ENCODE assay signal across 22 cellular contexts in the genomic region with DNA sequence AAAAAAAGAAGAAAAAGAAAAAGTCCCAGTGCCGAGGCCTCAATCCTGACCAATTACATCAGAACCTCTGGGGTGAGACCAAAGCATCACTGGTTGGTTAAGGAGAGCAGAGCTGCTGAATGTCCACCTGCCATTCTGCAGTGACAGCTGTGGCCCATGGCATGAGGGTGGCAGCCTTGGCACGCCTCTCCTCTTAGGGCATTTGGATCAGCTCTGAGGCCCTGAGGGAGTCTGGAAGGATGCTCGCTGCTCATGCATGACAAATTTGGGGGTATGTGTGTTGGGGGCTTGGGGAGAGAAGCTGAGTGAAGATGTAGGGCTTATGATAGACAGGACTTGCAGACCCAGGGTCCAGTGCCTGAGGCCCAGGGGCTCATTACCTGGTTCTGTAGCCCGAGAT. TPM values are rescaled to one million over a fixed set of nuclear protein-coding genes. Genes with fewer than 3 reads are reported as not detected.
DNase-seq lines count a peak whose midpoint lies in the region; ATAC-seq, FAIRE-seq and TF ChIP-seq lines count a peak whose summit lies in the region.
"Had no signal": no experiment of that assay in that cellular context is flagged by ENCODE, and none has a peak within 500 bp of the region (broad histone marks: within the 10 kb centered on the region; RNA-seq: fewer than 3 reads in every experiment).

No MANE protein-coding gene starts in this region.

- H3K4me1 ChIP-seq in left ventricle myocardium inferior (peaks cover 20% of the 10 kb centered on the region), BLaER1 (peaks cover 7% of the 10 kb centered on the region), K562 (replicated peaks in 1 of 2; ENCODE audit: control insufficient read depth in 2 of 2, insufficient read depth in 2 of 2, low read length in 2 of 2) (no peaks in the 10 kb centered on the region)
- H3K4me1 ChIP-seq: BE2C, Caco-2 had no signal

- POLR2A ChIA-PET in K562 (lab: Yijun Ruan, JAX): interaction anchor here (0.8 kb wide), 1 partner anchor 23 kb away, joined by 3 read pairs; no protein-coding TSS in a partner anchor

- TF ChIP-seq POLR2A in K562 (conservative IDR thresholded peaks at IDR 0.05): no peak

- no peaks in the 10 kb centered on the region for H4K20me1 ChIP-seq in BLaER1
- no peaks in the 10 kb centered on the region for H4K20me1 ChIP-seq in K562 (replicated peaks; ENCODE audit: control insufficient read depth, insufficient read depth, low read length)

- TF ChIP-seq RAD21 in K562 (CRISPR knock-in tag; conservative IDR thresholded peaks at IDR 0.05 in 1 of 2, IDR thresholded peaks at IDR 0.05 in 1 of 2): no peak

- H3K4me2 ChIP-seq in BLaER1 (peak overlapping the region; percentile 37; the same call in 1 of the 2 replicates), K562 (ENCODE audit: insufficient read depth, low read length) (no peak overlapping the region)

- CTCF ChIA-PET in K562 (lab: Yijun Ruan, JAX; ENCODE audit: low intra/inter-chr PET ratio): no interaction called here

- no peak overlapping the region for H2AFZ ChIP-seq in K562 (ENCODE audit: low read depth, low read length)

- H3K4me3 Mint-ChIP-seq in osteocyte (ENCODE audit: unreplicated experiment) (no peak overlapping the region), immature natural killer cell (no peak overlapping the region)
- no peak overlapping the region for H3K4me3 Mint-ChIP-seq in activated CD4-positive, alpha-beta T cell treated with anti-CD3 and anti-CD28 coated beads, Interleukin-2, amount 10 ng/mL, durations not matched to agents 24 days and 14 days
- H3K4me3 Mint-ChIP-seq: CD4-positive, alpha-beta T cell; H9 had no signal

- H3K9me1 ChIP-seq in K562 (ENCODE audit: control insufficient read depth, insufficient read depth, low read length): no peaks in the 10 kb centered on the region

- H3K36me3 Mint-ChIP-seq in osteocyte (ENCODE audit: unreplicated experiment) (no peaks in the 10 kb centered on the region), immature natural killer cell (peaks cover 0 to 5% (median 0%) of the 10 kb centered on the region in 3 donors)
- no peaks in the 10 kb centered on the region for H3K36me3 Mint-ChIP-seq in activated CD4-positive, alpha-beta T cell treated with anti-CD3 and anti-CD28 coated beads, Interleukin-2, amount 10 ng/mL, durations not matched to agents 24 days and 14 days (ENCODE audit: low read depth)

- H3K9ac ChIP-seq in BLaER1: no peak overlapping the region
- no peak overlapping the region for H3K9ac ChIP-seq in K562 (ENCODE audit: insufficient read depth in 1 of 2, low read depth in 2 of 2, low read length in 2 of 2)

- TF ChIP-seq CTCF in left ventricle myocardium inferior (IDR thresholded peaks at IDR 0.05; ENCODE audit: borderline replicate concordance) (no peak), K562 (IDR thresholded peaks at IDR 0.05 in 2 of 3, conservative IDR thresholded peaks at IDR 0.05 in 1 of 3; ENCODE audit: insufficient read depth in 2 of 3, low read depth in 1 of 3, low read length in 3 of 3) (no peak), osteocyte (IDR thresholded peaks at IDR 0.05) (no peak)

- H3K36me3 ChIP-seq in left ventricle myocardium inferior: peaks cover 71% of the 10 kb centered on the region
- H3K36me3 ChIP-seq in BLaER1: no peaks in the 10 kb centered on the region
- H3K36me3 ChIP-seq in K562 (ENCODE audit: control insufficient read depth, insufficient read depth, low read length): no peaks in the 10 kb centered on the region; the same call in 2 of the 3 replicates
- H3K36me3 ChIP-seq: BE2C had no signal

- no TSS peak for BruUV-seq in K562 (replicated peaks; lab: Mats Ljungman, UMichigan)

- H3K27me3 Mint-ChIP-seq in osteocyte (ENCODE audit: unreplicated experiment) (no peaks in the 10 kb centered on the region), immature natural killer cell (ENCODE audit: low read depth in 3 of 3) (peaks cover 1 to 10% (median 7%) of the 10 kb centered on the region in 3 donors)
- H3K27me3 Mint-ChIP-seq in activated CD4-positive, alpha-beta T cell treated with anti-CD3 and anti-CD28 coated beads, Interleukin-2, amount 10 ng/mL, durations not matched to agents 24 days and 14 days: peaks cover 4% of the 10 kb centered on the region
- H3K27me3 Mint-ChIP-seq: CD4-positive, alpha-beta T cell had no signal

- peak; percentile 11 for FAIRE-seq in K562 (lab: Jason Lieb, UNC)
- FAIRE-seq: A204.1, GM12878, GM19239, H1 had no signal

- TF ChIP-seq EP300 in K562 (IDR thresholded peaks at IDR 0.05; ENCODE audit: low read length): no peak

- no peaks in the 10 kb centered on the region for H3K27me3 ChIP-seq in left ventricle myocardium inferior (ENCODE audit: low read depth)
- no peaks in the 10 kb centered on the region for H3K27me3 ChIP-seq in BLaER1
- no peaks in the 10 kb centered on the region for H3K27me3 ChIP-seq in K562 (ENCODE audit: control insufficient read depth in 2 of 2, insufficient read depth in 2 of 2, low read length in 2 of 2)
- H3K27me3 ChIP-seq: BE2C had no signal

- ATAC-seq in Right ventricle myocardium superior (ENCODE audit: poor library complexity) (peak; percentile 42), K562 (no peak), HG03280 (IDR thresholded peaks at IDR 0.05; ENCODE audit: unreplicated experiment) (no peak)
- ATAC-seq: GM12878 had no signal

- H3K9me3 ChIP-seq in left ventricle myocardium inferior (replicated peaks) (no peaks in the 10 kb centered on the region), BLaER1 (peaks cover 6% of the 10 kb centered on the region; the same call in 1 of the 2 replicates), K562 (replicated peaks; ENCODE audit: control insufficient read depth, insufficient read depth, low read depth, low read length) (peaks cover 2% of the 10 kb centered on the region; the same call in 1 of the 2 replicates)
- H3K9me3 ChIP-seq: BE2C, Caco-2 had no signal

- H3K27ac Mint-ChIP-seq in osteocyte (ENCODE audit: unreplicated experiment) (no peak overlapping the region), immature natural killer cell (no peak overlapping the region)
- H3K27ac Mint-ChIP-seq in activated CD4-positive, alpha-beta T cell treated with anti-CD3 and anti-CD28 coated beads, Interleukin-2, amount 10 ng/mL, durations not matched to agents 24 days and 14 days: no peak overlapping the region
- H3K27ac Mint-ChIP-seq: CD4-positive, alpha-beta T cell; H9 had no signal

- 29% methylated on average over 1 of the region's 4 CpGs for WGBS in K562 (ENCODE audit: insufficient coverage, low coverage, missing lambda C conversion rate)

- no peaks in the 10 kb centered on the region for H3K4me1 Mint-ChIP-seq in osteocyte (ENCODE audit: unreplicated experiment)
- H3K4me1 Mint-ChIP-seq in immature natural killer cell: no peaks in the 10 kb centered on the region
- no peaks in the 10 kb centered on the region for H3K4me1 Mint-ChIP-seq in activated CD4-positive, alpha-beta T cell treated with anti-CD3 and anti-CD28 coated beads, Interleukin-2, amount 10 ng/mL, durations not matched to agents 24 days and 14 days

- in situ Hi-C loops in K562 (cut with MboI): no loop called here

- DNase-seq in Right ventricle myocardium superior (no peak), left ventricle myocardium inferior (no peak), K562 (ENCODE audit: extremely low read depth in 1 of 4, low spot score in 3 of 4) (no peak), osteocyte (ENCODE audit: extremely low spot score, unreplicated experiment) (peak; percentile 65), immature natural killer cell (no peak)
- no peak for DNase-seq in activated CD4-positive, alpha-beta T cell treated with anti-CD3 and anti-CD28 coated beads, Interleukin-2, amount 10 ng/mL, durations not matched to agents 24 days and 14 days
- DNase-seq: ACHN; BE2C; Caco-2; CD4-positive, alpha-beta T cell; DMS53; DND-41; EL; H9 had no signal

- no peak overlapping the region for H3K27ac ChIP-seq in left ventricle myocardium inferior (replicated peaks)
- no peak overlapping the region for H3K27ac ChIP-seq in BLaER1
- H3K27ac ChIP-seq in K562 (ENCODE audit: extremely low read depth, low read depth, low read length): no peak overlapping the region
- H3K27ac ChIP-seq: C4-2B, HL-60 had no signal

- peaks cover 4% of the 10 kb centered on the region for H3K9me3 Mint-ChIP-seq in osteocyte (ENCODE audit: unreplicated experiment)
- H3K9me3 Mint-ChIP-seq in immature natural killer cell: peaks cover 0 to 8% (median 2%) of the 10 kb centered on the region in 6 donors
- peaks cover 10% of the 10 kb centered on the region for H3K9me3 Mint-ChIP-seq in activated CD4-positive, alpha-beta T cell treated with anti-CD3 and anti-CD28 coated beads, Interleukin-2, amount 10 ng/mL, durations not matched to agents 24 days and 14 days

- no peaks in the 10 kb centered on the region for H3K79me2 ChIP-seq in K562 (ENCODE audit: control insufficient read depth, insufficient read depth, low read length)

- intact Hi-C loops in Right ventricle myocardium superior (cut with DNase I): no loop called here
- intact Hi-C loops in left ventricle myocardium inferior (cut with micrococcal nuclease): no loop called here
- intact Hi-C loops in K562 (cut with micrococcal nuclease): no loop called here
- intact Hi-C loops in activated CD4-positive, alpha-beta T cell treated with anti-CD3 and anti-CD28 coated beads, Interleukin-2, amount 10 ng/mL, durations not matched to agents 24 days and 14 days (cut with micrococcal nuclease): no loop called here

- H3K4me3 ChIP-seq in left ventricle myocardium inferior (no peak overlapping the region), BLaER1 (no peak overlapping the region), K562 (no peak overlapping the region)
- H3K4me3 ChIP-seq: GM12878 had no signal

RNA-seq across cellular contexts. Expression of a gene that starts 26.3 kb away (rescaled TPM):
- 304 TPM for total RNA-seq in Right ventricle myocardium superior
- total RNA-seq in left ventricle myocardium inferior: 256 TPM
- 14.1 and 14.2 TPM in 2 replicates for total RNA-seq in K562 (2011; cell fraction: chromatin; rRNA removed; ENCODE audit: low replicate concordance)
- 6.8 and 7.9 TPM in 2 replicates for total RNA-seq in K562 (2011; cell fraction: nucleolus; rRNA removed)
- total RNA-seq in K562 (2011; cell fraction: nucleoplasm; rRNA removed): 12.1 and 14.7 TPM in 2 replicates
- 8.8 and 9.8 TPM in 2 replicates for total RNA-seq in K562 (2014; rRNA removed)
- total RNA-seq in K562 (2014; rRNA removed; fragmentation: Illumina TruSeq; extraction: Trizol): 6.7 and 7.6 TPM in 2 replicates
- 6.6 and 6.7 TPM in 2 replicates for total RNA-seq in K562 (2015; rRNA removed; fragmentation: Illumina TruSeq; extraction: Trizol)
- total RNA-seq in K562 (2021): 10.1 and 10.7 TPM in 2 replicates
- 4.2 and 4.3 TPM in 2 replicates for polyA plus RNA-seq in K562 (2011; rRNA removed)
- polyA plus RNA-seq in K562 (2011; cell fraction: cytosol; rRNA removed): 2.7 and 3.6 TPM in 2 replicates
- polyA plus RNA-seq in K562 (2011; cell fraction: nucleus; rRNA removed): 4.4 and 5.0 TPM in 2 replicates
- polyA plus RNA-seq in K562 (2012): 5.2 and 6.0 TPM in 2 replicates
- 4.7 and 6.5 TPM in 2 replicates for polyA plus RNA-seq in K562 (2014; fragmentation: Illumina TruSeq; extraction: Trizol)
- under 1 TPM; 0.69 to 0.82 TPM for polyA plus RNA-seq in K562 (2014; fragmentation: Nextera tagmentation; extraction: Ambion mirVana)
- 3.3 TPM in 2 replicates for polyA plus RNA-seq in K562 (2014; rRNA removed)
- 5.5 and 7.1 TPM in 2 replicates for polyA minus RNA-seq in K562 (2011; rRNA and poly(A)+ RNA removed)
- 5.5 and 9.8 TPM in 2 replicates for polyA minus RNA-seq in K562 (2011; cell fraction: cytosol; rRNA and poly(A)+ RNA removed)
- 4.2 and 5.4 TPM in 2 replicates for polyA minus RNA-seq in K562 (2011; cell fraction: nucleus; rRNA and poly(A)+ RNA removed)
- 0.24 and 0.42 TPM in 2 replicates for total RNA-seq in osteocyte
- polyA plus RNA-seq in immature natural killer cell: not detected
- total RNA-seq in activated CD4-positive, alpha-beta T cell treated with anti-CD3 and anti-CD28 coated beads, Interleukin-2, amount 10 ng/mL, durations not matched to agents 24 days and 14 days: 0.23 and 1.0 TPM in 2 replicates

RNA-seq across cellular contexts. Expression of a gene that starts 32.4 kb away (rescaled TPM):
- total RNA-seq in Right ventricle myocardium superior (1.9 TPM), left ventricle myocardium inferior (1.4 TPM), K562 (2014; rRNA removed) (37.4 and 40.0 TPM in 2 replicates), K562 (2014; rRNA removed; fragmentation: Illumina TruSeq; extraction: Trizol) (49.0 and 54.6 TPM in 2 replicates), K562 (2015; rRNA removed; fragmentation: Illumina TruSeq; extraction: Trizol) (47.0 TPM in 2 replicates), K562 (2021) (36.1 and 39.6 TPM in 2 replicates), osteocyte (8.5 and 8.8 TPM in 2 replicates)
- total RNA-seq in K562 (2011; cell fraction: chromatin; rRNA removed; ENCODE audit: low replicate concordance): 49.0 and 106 TPM in 2 replicates
- 32.9 and 41.1 TPM in 2 replicates for total RNA-seq in K562 (2011; cell fraction: nucleolus; rRNA removed)
- 60.8 and 87.6 TPM in 2 replicates for total RNA-seq in K562 (2011; cell fraction: nucleoplasm; rRNA removed)
- polyA plus RNA-seq in K562 (2011; rRNA removed) (62.2 and 69.2 TPM in 2 replicates), K562 (2014; fragmentation: Illumina TruSeq; extraction: Trizol) (47.4 and 50.4 TPM in 2 replicates), K562 (2014; fragmentation: Nextera tagmentation; extraction: Ambion mirVana) (10 to 100 TPM; 18.7 to 28.5 TPM), K562 (2014; rRNA removed) (71.4 and 72.4 TPM in 2 replicates), immature natural killer cell (1 to 10 TPM in 2 of 3 donors, not detected in 1; 1.4 to 1.8 TPM)
- 30.3 and 45.4 TPM in 2 replicates for polyA plus RNA-seq in K562 (2011; cell fraction: cytosol; rRNA removed)
- 36.3 and 39.7 TPM in 2 replicates for polyA plus RNA-seq in K562 (2011; cell fraction: nucleus; rRNA removed)
- 33.8 and 39.9 TPM in 2 replicates for polyA plus RNA-seq in K562 (2012)
- 21.1 and 25.1 TPM in 2 replicates for polyA minus RNA-seq in K562 (2011; rRNA and poly(A)+ RNA removed)
- 13.4 and 17.7 TPM in 2 replicates for polyA minus RNA-seq in K562 (2011; cell fraction: cytosol; rRNA and poly(A)+ RNA removed)
- 24.2 and 35.8 TPM in 2 replicates for polyA minus RNA-seq in K562 (2011; cell fraction: nucleus; rRNA and poly(A)+ RNA removed)
- total RNA-seq in activated CD4-positive, alpha-beta T cell treated with anti-CD3 and anti-CD28 coated beads, Interleukin-2, amount 10 ng/mL, durations not matched to agents 24 days and 14 days: 64.3 and 66.3 TPM in 2 replicates

RNA-seq across cellular contexts. Expression of a gene that starts 32.9 kb away (rescaled TPM):
- total RNA-seq in Right ventricle myocardium superior (89.0 TPM), left ventricle myocardium inferior (74.6 TPM), K562 (2014; rRNA removed) (30.4 and 32.7 TPM in 2 replicates), K562 (2014; rRNA removed; fragmentation: Illumina TruSeq; extraction: Trizol) (74.6 and 84.8 TPM in 2 replicates), K562 (2015; rRNA removed; fragmentation: Illumina TruSeq; extraction: Trizol) (66.2 and 69.9 TPM in 2 replicates), K562 (2021) (84.4 and 87.3 TPM in 2 replicates), osteocyte (103 and 109 TPM in 2 replicates)
- 37.9 and 110 TPM in 2 replicates for total RNA-seq in K562 (2011; cell fraction: chromatin; rRNA removed; ENCODE audit: low replicate concordance)
- 25.9 and 27.2 TPM in 2 replicates for total RNA-seq in K562 (2011; cell fraction: nucleolus; rRNA removed)
- total RNA-seq in K562 (2011; cell fraction: nucleoplasm; rRNA removed): 43.5 and 65.2 TPM in 2 replicates
- polyA plus RNA-seq in K562 (2011; rRNA removed) (40.2 and 53.3 TPM in 2 replicates), K562 (2014; fragmentation: Illumina TruSeq; extraction: Trizol) (48.6 and 57.4 TPM in 2 replicates), K562 (2014; fragmentation: Nextera tagmentation; extraction: Ambion mirVana) (100 to 1,000 TPM in 1 of 2 experiments, 10 to 100 TPM in 1; 90.4 to 131 TPM), K562 (2014; rRNA removed) (35.0 and 42.5 TPM in 2 replicates), immature natural killer cell (10 to 100 TPM; 51.2 to 86.2 (median 53.2) TPM)
- polyA plus RNA-seq in K562 (2011; cell fraction: cytosol; rRNA removed): 11.4 and 16.9 TPM in 2 replicates
- polyA plus RNA-seq in K562 (2011; cell fraction: nucleus; rRNA removed): 12.0 and 21.6 TPM in 2 replicates
- 58.4 and 83.6 TPM in 2 replicates for polyA plus RNA-seq in K562 (2012)
- polyA minus RNA-seq in K562 (2011; rRNA and poly(A)+ RNA removed): 82.5 and 93.0 TPM in 2 replicates
- 42.1 and 43.0 TPM in 2 replicates for polyA minus RNA-seq in K562 (2011; cell fraction: cytosol; rRNA and poly(A)+ RNA removed)
- polyA minus RNA-seq in K562 (2011; cell fraction: nucleus; rRNA and poly(A)+ RNA removed): 39.7 and 71.0 TPM in 2 replicates
- 89.6 and 95.4 TPM in 2 replicates for total RNA-seq in activated CD4-positive, alpha-beta T cell treated with anti-CD3 and anti-CD28 coated beads, Interleukin-2, amount 10 ng/mL, durations not matched to agents 24 days and 14 days

Comparison
In these comparisons a context has a peak if more than half of its experiments do, and no peak if none do; other contexts are left out.
1. RNA of a gene that starts 26.3 kb away (total RNA-seq): 304 TPM in Right ventricle myocardium superior (single experiment) and 256 TPM in left ventricle myocardium inferior (single experiment); 6.6 to 14.7 TPM in K562, 0.24 to 0.42 TPM in osteocyte and 0.23 to 1.0 TPM in activated CD4-positive, alpha-beta T cell treated with anti-CD3 and anti-CD28 coated beads, Interleukin-2, amount 10 ng/mL, durations not matched to agents 24 days and 14 days; every median in the first group is over 10 times any median in the second.